Comparison of ENCODE assay signal across 1 cellular context in the genomic region with DNA sequence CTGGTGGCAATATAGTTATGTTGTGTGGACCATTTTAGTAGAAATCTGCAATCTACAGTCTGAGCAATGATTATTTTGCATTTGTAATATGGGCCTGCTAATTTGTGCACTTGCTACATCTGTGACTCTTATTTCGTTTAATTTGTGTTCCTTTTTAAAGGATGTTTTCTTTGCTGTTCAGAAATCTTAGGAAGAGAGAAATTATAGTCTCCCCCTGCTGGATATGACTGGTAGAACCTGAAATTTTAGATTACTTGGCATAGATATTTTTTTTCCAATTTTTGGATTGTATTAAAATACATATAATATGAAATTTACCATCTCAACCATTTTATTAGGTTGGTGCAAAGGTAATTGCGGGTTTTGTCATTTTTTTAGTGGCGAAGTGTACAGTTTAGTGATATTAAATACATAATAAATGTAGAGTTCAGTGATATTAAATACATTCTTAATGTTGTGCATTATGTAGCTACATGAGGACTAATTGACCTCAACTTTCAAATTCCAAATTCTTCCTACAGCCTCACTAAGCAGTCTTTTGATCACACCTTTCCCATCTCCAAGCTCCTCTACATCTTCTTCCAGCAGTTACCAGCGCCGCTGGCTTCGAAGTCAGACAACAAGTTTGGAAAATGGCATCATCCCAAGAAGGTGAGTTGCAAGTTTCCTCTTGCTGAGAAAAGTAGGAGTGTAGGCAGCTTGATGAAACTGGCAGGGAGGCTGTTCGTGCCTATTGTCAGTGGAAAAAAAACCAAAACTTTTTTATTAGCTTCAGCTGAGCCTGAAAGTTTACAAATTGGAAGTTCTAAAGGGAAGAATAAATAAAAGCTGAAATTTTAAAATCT.
TF ChIP-seq lines count a peak whose summit lies in the region.

No MANE protein-coding gene starts in this region.

TF ChIP-seq in neural cell, 6 proteins besides CTCF, POLR2A, EP300 and RAD21 (continued from another document):
- TF ChIP-seq MXI1 (conservative IDR thresholded peaks at IDR 0.05; ENCODE audit: poor library complexity, severe bottlenecking), result no peak
